18 cellular contexts compared by ENCODE assay signal in genomic region chr1:55588300-55588699, GRCh38.
DNase-seq lines count a peak whose midpoint lies in the region; ATAC-seq and TF ChIP-seq lines count a peak whose summit lies in the region.
"Had no signal": no experiment of that assay in that cellular context is flagged by ENCODE, and none has a peak within 500 bp of the region (broad histone marks: within the 10 kb centered on the region; RNA-seq: fewer than 3 reads in every experiment).

No MANE protein-coding gene starts in this region.

- no peaks in the 10 kb centered on the region for H4K20me1 ChIP-seq in osteoblast (ENCODE audit: insufficient read depth, low read length)
- H4K20me1 ChIP-seq: BLaER1 had no signal

- WGBS in thyroid gland, 2 donors: 40 to 45% methylated on average over 2 of the region's 2 CpGs

- no peaks in the 10 kb centered on the region for H3K79me2 ChIP-seq in ACC112 (ENCODE audit: control insufficient read depth, insufficient read depth, low read length, unreplicated experiment)
- H3K79me2 ChIP-seq in osteoblast (ENCODE audit: insufficient read depth, low read length): no peaks in the 10 kb centered on the region

- H3K4me3 ChIP-seq in ACC112 (ENCODE audit: low read depth, low read length) (no peak overlapping the region), osteoblast (ENCODE audit: insufficient read depth, low read length) (no peak overlapping the region), thyroid gland (replicated peaks in 1 of 3) (no peak overlapping the region)
- H3K4me3 ChIP-seq in CD8-positive, alpha-beta T cell (ENCODE audit: low read depth, low read length): no peak overlapping the region
- H3K4me3 ChIP-seq: BLaER1 had no signal

- DNase-seq in astrocyte of the hippocampus (ENCODE audit: low read depth, low spot score) (peak; percentile 61), osteoblast (ENCODE audit: insufficient read length, low spot score, missing footprints) (no peak), thyroid gland (no peak), NCI-H2196 (lab: John Stamatoyannopoulos, UW; ENCODE audit: unreplicated experiment) (no peak), NCI-H82 (lab: John Stamatoyannopoulos, UW) (no peak)
- no peak for DNase-seq in CD8-positive, alpha-beta T cell
- DNase-seq: Calu3; CD4-positive, alpha-beta memory T cell; DMS53; EL; NCI-H1092 treated with DMSO at 0.1 percent for 48 hours; NCI-H146; NCI-H2029 treated with DMSO at 0.1 percent for 48 hours; NCI-H2171; NCI-H748 treated with DMSO at 0.1 percent for 48 hours; Right ventricle myocardium superior had no signal

- no peaks in the 10 kb centered on the region for H3K4me1 Mint-ChIP-seq in CD8-positive, alpha-beta T cell (ENCODE audit: low read depth)
- H3K4me1 Mint-ChIP-seq: CD4-positive, alpha-beta memory T cell had no signal

- no peaks in the 10 kb centered on the region for H3K36me3 Mint-ChIP-seq in CD8-positive, alpha-beta T cell
- H3K36me3 Mint-ChIP-seq: CD4-positive, alpha-beta memory T cell had no signal

- no peaks in the 10 kb centered on the region for H3K9me3 Mint-ChIP-seq in CD8-positive, alpha-beta T cell
- H3K9me3 Mint-ChIP-seq: CD4-positive, alpha-beta memory T cell had no signal

- no peak for ATAC-seq in CD8-positive, alpha-beta T cell

- no peak overlapping the region for H3K27ac Mint-ChIP-seq in CD8-positive, alpha-beta T cell
- H3K27ac Mint-ChIP-seq: CD4-positive, alpha-beta memory T cell had no signal

- H3K27me3 ChIP-seq in ACC112 (ENCODE audit: insufficient read depth, low read length) (no peaks in the 10 kb centered on the region), osteoblast (ENCODE audit: insufficient read depth, low read length) (no peaks in the 10 kb centered on the region), thyroid gland (no peaks in the 10 kb centered on the region)
- H3K27me3 ChIP-seq in CD8-positive, alpha-beta T cell (ENCODE audit: insufficient read depth, low read length): no peaks in the 10 kb centered on the region
- H3K27me3 ChIP-seq: BLaER1 had no signal

- POLR2A ChIA-PET in CD8-positive, alpha-beta T cell (lab: Charles Lee): no interaction called here

- H3K27me3 Mint-ChIP-seq in CD8-positive, alpha-beta T cell (ENCODE audit: low read depth): peaks cover 2% of the 10 kb centered on the region

- H3K9me3 ChIP-seq in osteoblast (ENCODE audit: low read depth, low read length) (no peaks in the 10 kb centered on the region), thyroid gland (no peaks in the 10 kb centered on the region)
- no peaks in the 10 kb centered on the region for H3K9me3 ChIP-seq in CD8-positive, alpha-beta T cell (ENCODE audit: low read length)
- H3K9me3 ChIP-seq: BLaER1 had no signal

- intact Hi-C loops in thyroid gland (cut with DNase I): no loop called here
- intact Hi-C loops in CD8-positive, alpha-beta T cell (cut with DNase I, micrococcal nuclease): no loop called here

- H3K36me3 ChIP-seq in ACC112 (ENCODE audit: insufficient read depth, low read length) (no peaks in the 10 kb centered on the region), osteoblast (ENCODE audit: insufficient read depth, low read length) (no peaks in the 10 kb centered on the region), thyroid gland (no peaks in the 10 kb centered on the region)
- no peaks in the 10 kb centered on the region for H3K36me3 ChIP-seq in CD8-positive, alpha-beta T cell (ENCODE audit: insufficient read depth, low read length)
- H3K36me3 ChIP-seq: BLaER1 had no signal

- TF ChIP-seq CTCF in osteoblast (IDR thresholded peaks at IDR 0.05; ENCODE audit: extremely low read depth, low read depth, low read length) (no peak), thyroid gland (IDR thresholded peaks at IDR 0.05) (no peak)
- no peak for TF ChIP-seq CTCF in CD8-positive, alpha-beta T cell (IDR thresholded peaks at IDR 0.05)

- no peak overlapping the region for H3K4me2 ChIP-seq in osteoblast (ENCODE audit: insufficient read depth, low read length)
- H3K4me2 ChIP-seq: BLaER1 had no signal

- H3K4me3 Mint-ChIP-seq in CD8-positive, alpha-beta T cell: no peak overlapping the region
- H3K4me3 Mint-ChIP-seq: CD4-positive, alpha-beta memory T cell had no signal

- H3K27ac ChIP-seq in ACC112 (ENCODE audit: low read depth, low read length): peak overlapping the region; percentile 97
- H3K27ac ChIP-seq in osteoblast (ENCODE audit: low read depth, low read length): peak overlapping the region; percentile 19
- H3K27ac ChIP-seq in thyroid gland: peak overlapping the region; percentile 54 to 78 (median 66)
- H3K27ac ChIP-seq in CD8-positive, alpha-beta T cell (ENCODE audit: low read depth, low read length): no peak overlapping the region
- H3K27ac ChIP-seq: BLaER1 had no signal

- CTCF ChIA-PET in CD8-positive, alpha-beta T cell (lab: Charles Lee): interaction anchor here (1.6 kb wide), 1 partner anchor 16 kb away, joined by 4 read pairs; no protein-coding TSS in a partner anchor

- no peak for TF ChIP-seq POLR2A in thyroid gland (IDR thresholded peaks at IDR 0.05)

- peaks cover 47% of the 10 kb centered on the region for H3K4me1 ChIP-seq in ACC112 (ENCODE audit: control insufficient read depth, insufficient read depth, low read length, unreplicated experiment)
- H3K4me1 ChIP-seq in osteoblast (ENCODE audit: insufficient read depth, low read length): peaks cover 34% of the 10 kb centered on the region
- peaks cover 25 to 36% of the 10 kb centered on the region in 2 donors for H3K4me1 ChIP-seq in thyroid gland
- H3K4me1 ChIP-seq in CD8-positive, alpha-beta T cell (ENCODE audit: insufficient read depth, low read length): no peaks in the 10 kb centered on the region
- H3K4me1 ChIP-seq: BLaER1 had no signal

- H2AFZ ChIP-seq in ACC112 (ENCODE audit: low read length, unreplicated experiment) (peak overlapping the region; percentile 90), osteoblast (ENCODE audit: low read length) (peak overlapping the region; percentile 20)
